2 cellular contexts compared by ENCODE assay signal in the genomic region with DNA sequence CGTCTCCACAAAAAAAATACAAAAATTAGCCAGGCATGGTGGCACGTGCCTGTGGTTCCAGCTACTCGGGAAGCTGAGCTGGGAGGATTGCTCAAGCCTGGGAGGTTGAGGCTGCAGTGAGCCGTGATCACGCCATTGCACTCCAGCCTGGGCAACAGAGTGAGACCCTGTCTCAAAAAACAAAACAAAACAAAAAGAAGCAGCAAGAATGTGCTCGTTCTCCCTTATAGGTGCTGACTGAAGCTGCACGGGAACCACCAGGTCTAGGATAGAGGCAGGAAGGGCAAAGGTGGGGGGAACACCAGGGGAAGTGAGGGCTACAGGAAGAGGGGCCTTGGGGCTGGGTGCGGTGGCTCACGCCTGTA.
TF ChIP-seq lines count a peak whose summit lies in the region.

No MANE protein-coding gene starts in this region.

TF ChIP-seq in WTC11, 78 proteins besides CTCF, POLR2A, EP300 and RAD21:
- peak; percentile 39; the same call in 1 of the 2 replicates for TF ChIP-seq ZNF121 (CRISPR knock-in tag; IDR thresholded peaks at IDR 0.05)

TF ChIP-seq in HepG2, 621 proteins besides CTCF, POLR2A, EP300 and RAD21:
- TF ChIP-seq ZNF460 (CRISPR knock-in tag; IDR thresholded peaks at IDR 0.05; ENCODE audit: borderline replicate concordance): peak; percentile 80
- TF ChIP-seq, protein P1, sequence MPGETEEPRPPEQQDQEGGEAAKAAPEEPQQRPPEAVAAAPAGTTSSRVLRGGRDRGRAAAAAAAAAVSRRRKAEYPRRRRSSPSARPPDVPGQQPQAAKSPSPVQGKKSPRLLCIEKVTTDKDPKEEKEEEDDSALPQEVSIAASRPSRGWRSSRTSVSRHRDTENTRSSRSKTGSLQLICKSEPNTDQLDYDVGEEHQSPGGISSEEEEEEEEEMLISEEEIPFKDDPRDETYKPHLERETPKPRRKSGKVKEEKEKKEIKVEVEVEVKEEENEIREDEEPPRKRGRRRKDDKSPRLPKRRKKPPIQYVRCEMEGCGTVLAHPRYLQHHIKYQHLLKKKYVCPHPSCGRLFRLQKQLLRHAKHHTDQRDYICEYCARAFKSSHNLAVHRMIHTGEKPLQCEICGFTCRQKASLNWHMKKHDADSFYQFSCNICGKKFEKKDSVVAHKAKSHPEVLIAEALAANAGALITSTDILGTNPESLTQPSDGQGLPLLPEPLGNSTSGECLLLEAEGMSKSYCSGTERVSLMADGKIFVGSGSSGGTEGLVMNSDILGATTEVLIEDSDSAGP (CRISPR knock-in tag; IDR thresholded peaks at IDR 0.05; ENCODE audit: borderline replicate concordance): peak; percentile 23; the same call in 1 of the 2 replicates
- TF ChIP-seq, protein P2, sequence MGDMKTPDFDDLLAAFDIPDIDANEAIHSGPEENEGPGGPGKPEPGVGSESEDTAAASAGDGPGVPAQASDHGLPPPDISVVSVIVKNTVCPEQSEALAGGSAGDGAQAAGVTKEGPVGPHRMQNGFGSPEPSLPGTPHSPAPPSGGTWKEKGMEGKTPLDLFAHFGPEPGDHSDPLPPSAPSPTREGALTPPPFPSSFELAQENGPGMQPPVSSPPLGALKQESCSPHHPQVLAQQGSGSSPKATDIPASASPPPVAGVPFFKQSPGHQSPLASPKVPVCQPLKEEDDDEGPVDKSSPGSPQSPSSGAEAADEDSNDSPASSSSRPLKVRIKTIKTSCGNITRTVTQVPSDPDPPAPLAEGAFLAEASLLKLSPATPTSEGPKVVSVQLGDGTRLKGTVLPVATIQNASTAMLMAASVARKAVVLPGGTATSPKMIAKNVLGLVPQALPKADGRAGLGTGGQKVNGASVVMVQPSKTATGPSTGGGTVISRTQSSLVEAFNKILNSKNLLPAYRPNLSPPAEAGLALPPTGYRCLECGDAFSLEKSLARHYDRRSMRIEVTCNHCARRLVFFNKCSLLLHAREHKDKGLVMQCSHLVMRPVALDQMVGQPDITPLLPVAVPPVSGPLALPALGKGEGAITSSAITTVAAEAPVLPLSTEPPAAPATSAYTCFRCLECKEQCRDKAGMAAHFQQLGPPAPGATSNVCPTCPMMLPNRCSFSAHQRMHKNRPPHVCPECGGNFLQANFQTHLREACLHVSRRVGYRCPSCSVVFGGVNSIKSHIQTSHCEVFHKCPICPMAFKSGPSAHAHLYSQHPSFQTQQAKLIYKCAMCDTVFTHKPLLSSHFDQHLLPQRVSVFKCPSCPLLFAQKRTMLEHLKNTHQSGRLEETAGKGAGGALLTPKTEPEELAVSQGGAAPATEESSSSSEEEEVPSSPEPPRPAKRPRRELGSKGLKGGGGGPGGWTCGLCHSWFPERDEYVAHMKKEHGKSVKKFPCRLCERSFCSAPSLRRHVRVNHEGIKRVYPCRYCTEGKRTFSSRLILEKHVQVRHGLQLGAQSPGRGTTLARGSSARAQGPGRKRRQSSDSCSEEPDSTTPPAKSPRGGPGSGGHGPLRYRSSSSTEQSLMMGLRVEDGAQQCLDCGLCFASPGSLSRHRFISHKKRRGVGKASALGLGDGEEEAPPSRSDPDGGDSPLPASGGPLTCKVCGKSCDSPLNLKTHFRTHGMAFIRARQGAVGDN (CRISPR knock-in tag; IDR thresholded peaks at IDR 0.05): 0 out of 2 replicates have a peak, but pooled peaks have one; percentile 8
- peak; percentile 89 for TF ChIP-seq ZNF121 (CRISPR knock-in tag; IDR thresholded peaks at IDR 0.05)
